ENCODE assay signal across 19 cellular contexts in genomic region chr3:57029924-57030323, GRCh38. TPM values are rescaled to one million over a fixed set of nuclear protein-coding genes. Genes with fewer than 3 reads are reported as not detected.
A peak's percentile ranks its signal among the peaks of the same experiment; 100 is the strongest.
DNase-seq lines count a peak whose midpoint lies in the region; ATAC-seq and TF ChIP-seq lines count a peak whose summit lies in the region.
"Had no signal": no experiment of that assay in that cellular context is flagged by ENCODE, and none has a peak within 500 bp of the region (broad histone marks: within the 10 kb centered on the region; RNA-seq: fewer than 3 reads in every experiment).

No MANE protein-coding gene starts in this region.

- H3K4me1 ChIP-seq in cardiac muscle cell (ENCODE audit: low read depth) (peaks cover 15% of the 10 kb centered on the region), body of pancreas (no peaks in the 10 kb centered on the region)
- H3K4me1 ChIP-seq: SJSA1 had no signal

- H3K4me3 ChIP-seq in cardiac muscle cell (no peak overlapping the region), body of pancreas (no peak overlapping the region)
- H3K4me3 ChIP-seq: dorsolateral prefrontal cortex, ovary, SJSA1 had no signal

- TF ChIP-seq POLR2A in body of pancreas (IDR thresholded peaks at IDR 0.05) = no peak

- DNase-seq in cardiac muscle cell (ENCODE audit: low read depth in 1 of 2, low spot score in 1 of 2) (peak in 1 of 2 donors; percentile 59), Right ventricle myocardium inferior (ENCODE audit: missing footprints) (no peak), NCI-H526 treated with DMSO at 0.1 percent for 48 hours (lab: John Stamatoyannopoulos, UW) (peak; percentile 46), body of pancreas (peak; percentile 34 to 59 (median 47)), ureter (ENCODE audit: low spot score) (peak; percentile 61), Ammon's horn (ENCODE audit: low spot score) (no peak), hippocampal formation (lab: John Stamatoyannopoulos, UW) (no peak), AG08396 (ENCODE audit: low spot score) (no peak)
- DNase-seq: activated CD4-positive, alpha-beta T cell treated with anti-CD3 and anti-CD28 coated beads, Interleukin-2, amount 10 ng/mL, durations not matched to agents 24 days and 14 days; activated naive CD4-positive, alpha-beta T cell treated with anti-CD3 and anti-CD28 coated beads, Interleukin-2, amount 50 U/mL, for 16 hours; activated T-cell treated with anti-CD3 and anti-CD28 coated beads for 4 hours; dorsolateral prefrontal cortex; head of caudate nucleus; NCI-H1048; ovary had no signal

- peak overlapping the region; percentile 62 for H3K27ac ChIP-seq in cardiac muscle cell
- H3K27ac ChIP-seq in body of pancreas = no peak overlapping the region
- H3K27ac ChIP-seq: dorsolateral prefrontal cortex, ovary, SJSA1 had no signal

- no peak for ATAC-seq in Right ventricle myocardium inferior
- peak; percentile 35 for ATAC-seq in body of pancreas

- H3K9me3 ChIP-seq in cardiac muscle cell (ENCODE audit: low read depth) (no peaks in the 10 kb centered on the region), body of pancreas (no peaks in the 10 kb centered on the region)
- H3K9me3 ChIP-seq: ovary, SJSA1 had no signal

- intact Hi-C loops in Right ventricle myocardium inferior (cut with DNase I) = no loop called here
- intact Hi-C loops in body of pancreas (cut with DNase I) = no loop called here

- H3K36me3 ChIP-seq in cardiac muscle cell = no peaks in the 10 kb centered on the region
- H3K36me3 ChIP-seq in body of pancreas (replicated peaks in 1 of 2; ENCODE audit: insufficient read depth in 1 of 2, low read depth in 2 of 2) = no peaks in the 10 kb centered on the region
- H3K36me3 ChIP-seq: ovary, SJSA1 had no signal

- no peaks in the 10 kb centered on the region for H3K27me3 ChIP-seq in cardiac muscle cell
- H3K27me3 ChIP-seq in body of pancreas = no peaks in the 10 kb centered on the region
- H3K27me3 ChIP-seq: dorsolateral prefrontal cortex, ovary, SJSA1 had no signal

- WGBS in body of pancreas, 2 donors = 68 to 77% methylated on average over 6 to 7 of the region's 7 CpGs

- TF ChIP-seq CTCF in cardiac muscle cell (IDR thresholded peaks at IDR 0.05; ENCODE audit: low read depth, low read length) (no peak), body of pancreas (IDR thresholded peaks at IDR 0.05) (no peak)

RNA-seq across cellular contexts. Expression of gene SPATA12, which starts 30.5 kb away (rescaled TPM):
- total RNA-seq in cardiac muscle cell = not detected in 2 replicates
- polyA plus RNA-seq in cardiac muscle cell = 0.91 TPM in 1 of 2 replicates, not detected in the other
- not detected for total RNA-seq in Right ventricle myocardium inferior
- not detected for total RNA-seq in body of pancreas
- not detected for total RNA-seq in ureter
- total RNA-seq: activated CD4-positive, alpha-beta T cell treated with anti-CD3 and anti-CD28 coated beads, Interleukin-2, amount 10 ng/mL, durations not matched to agents 24 days and 14 days; SJSA1; skeletal muscle tissue; urinary bladder had no signal
- polyA plus RNA-seq: IgD-negative memory B cell had no signal

Comparison
In these comparisons a context has a peak if more than half of its experiments do, and no peak if none do; other contexts are left out.
1. DNase-seq: peak in NCI-H526 treated with DMSO at 0.1 percent for 48 hours (single experiment), body of pancreas (4 of 4) and ureter (single experiment); none in Right ventricle myocardium inferior (single experiment), Ammon's horn (single experiment), hippocampal formation (0 of 2) and AG08396 (single experiment).